In the genomic region with DNA sequence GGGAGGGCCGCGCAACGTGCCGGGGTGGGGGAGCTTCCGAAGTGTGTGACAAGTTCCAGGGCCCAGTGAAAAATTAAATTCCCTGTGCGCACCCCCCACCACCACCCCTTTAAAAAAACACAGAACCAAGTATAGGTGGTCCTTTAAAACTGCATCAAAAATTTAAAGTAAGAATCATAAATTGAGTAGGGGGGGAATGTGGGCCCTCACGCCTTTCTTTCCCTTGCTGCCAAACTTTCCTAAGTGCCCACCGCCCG, we compare ENCODE assay signal across 8 cellular contexts. TPM values are rescaled to one million over a fixed set of nuclear protein-coding genes. Genes with fewer than 3 reads are reported as not detected.
DNase-seq lines count a peak whose midpoint lies in the region; ATAC-seq and TF ChIP-seq lines count a peak whose summit lies in the region.

No MANE protein-coding gene starts in this region.

- DNase-seq in left ventricle myocardium inferior, result no peak
- DNase-seq in Right ventricle myocardium inferior (ENCODE audit: missing footprints), result no peak
- DNase-seq in astrocyte of the cerebellum (ENCODE audit: low read depth), result no peak
- DNase-seq in mesendoderm, result no peak
- DNase-seq in upper lobe of right lung, result no peak
- no peak for DNase-seq in epidermal melanocyte (ENCODE audit: insufficient read length, low spot score)
- DNase-seq in COLO829 (ENCODE audit: low spot score), result no peak
- DNase-seq in NCI-H1694 treated with DMSO at 0.1 percent for 48 hours (lab: John Stamatoyannopoulos, UW), result no peak

- H3K4me2 ChIP-seq in mesendoderm (ENCODE audit: low read length), result peak overlapping the region; percentile 70

- intact Hi-C loops in left ventricle myocardium inferior (cut with micrococcal nuclease) (loop anchor here (5.0 kb wide), 1 partner anchor 214 kb away; no protein-coding TSS in a partner anchor), Right ventricle myocardium inferior (cut with DNase I) (loop anchor here (1.0 to 10.0 kb wide), 6 partner anchors 217 to 1246 kb away; no protein-coding TSS in a partner anchor), upper lobe of right lung (cut with DNase I) (no loop called here)

- H3K56ac ChIP-seq in mesendoderm (ENCODE audit: low read length), result peak overlapping the region; percentile 96

- H3K9me3 ChIP-seq in left ventricle myocardium inferior (replicated peaks) (no peaks in the 10 kb centered on the region), upper lobe of right lung (no peaks in the 10 kb centered on the region)

- peak overlapping the region; percentile 85 for H3K9ac ChIP-seq in mesendoderm (ENCODE audit: low read length)

- in situ Hi-C loops in astrocyte of the cerebellum (cut with HindIII; ENCODE audit: low sequenced_read_pairs), result no loop called here

- H3K4me3 ChIP-seq in left ventricle myocardium inferior, result peak overlapping the region; percentile 73
- peak overlapping the region; percentile 84 for H3K4me3 ChIP-seq in astrocyte of the cerebellum (ENCODE audit: low read depth, low read length)
- H3K4me3 ChIP-seq in mesendoderm (ENCODE audit: low read length), result peak overlapping the region; percentile 62
- peak overlapping the region; percentile 66 for H3K4me3 ChIP-seq in upper lobe of right lung

- TF ChIP-seq CTCF in left ventricle myocardium inferior (IDR thresholded peaks at IDR 0.05; ENCODE audit: borderline replicate concordance) (no peak), astrocyte of the cerebellum (IDR thresholded peaks at IDR 0.05; ENCODE audit: low read depth, low read length, missing control alignments) (no peak), upper lobe of right lung (IDR thresholded peaks at IDR 0.05) (no peak)

- H3K4me1 ChIP-seq in left ventricle myocardium inferior, result peaks cover 69% of the 10 kb centered on the region
- no peaks in the 10 kb centered on the region for H3K4me1 ChIP-seq in mesendoderm (ENCODE audit: control insufficient read depth, low read depth, low read length)
- peaks cover 50% of the 10 kb centered on the region for H3K4me1 ChIP-seq in upper lobe of right lung

- no peak overlapping the region for H3K23ac ChIP-seq in mesendoderm (ENCODE audit: low read length)

- peaks cover 50% of the 10 kb centered on the region for H3K79me2 ChIP-seq in mesendoderm (ENCODE audit: control insufficient read depth, insufficient read depth, low read length)

- H3K36me3 ChIP-seq in left ventricle myocardium inferior, result no peaks in the 10 kb centered on the region
- no peaks in the 10 kb centered on the region for H3K36me3 ChIP-seq in mesendoderm (ENCODE audit: control insufficient read depth, insufficient read depth, low read length)
- no peaks in the 10 kb centered on the region for H3K36me3 ChIP-seq in upper lobe of right lung

- H4K5ac ChIP-seq in mesendoderm (ENCODE audit: low read length), result no peak overlapping the region

- H2BK120ac ChIP-seq in mesendoderm (ENCODE audit: low read depth, low read length), result no peak overlapping the region

- peak overlapping the region; percentile 87 for H3K27ac ChIP-seq in left ventricle myocardium inferior (replicated peaks)
- peak overlapping the region; percentile 91 for H3K27ac ChIP-seq in mesendoderm (ENCODE audit: low read depth, low read length)
- H3K27ac ChIP-seq in upper lobe of right lung, result no peak overlapping the region

- H3K18ac ChIP-seq in mesendoderm (ENCODE audit: low read length), result peak overlapping the region; percentile 99

- WGBS in mesendoderm (ENCODE audit: extremely low coverage, insufficient coverage, low lambda C conversion rate), result no CpG with 5 or more reads among the region's 9 CpGs

- H3K27me3 ChIP-seq in left ventricle myocardium inferior (ENCODE audit: low read depth) (peaks cover 99% of the 10 kb centered on the region), mesendoderm (ENCODE audit: insufficient read depth, low read length, poor library complexity) (no peaks in the 10 kb centered on the region), upper lobe of right lung (peaks cover 71% of the 10 kb centered on the region)

- H2BK15ac ChIP-seq in mesendoderm (replicated peaks; ENCODE audit: low read depth), result no peak overlapping the region

- H4K8ac ChIP-seq in mesendoderm (ENCODE audit: low read depth, low read length), result no peak overlapping the region

- H2BK5ac ChIP-seq in mesendoderm (ENCODE audit: low read length), result peak overlapping the region; percentile 67

- H2AK5ac ChIP-seq in mesendoderm (ENCODE audit: low read length), result peak overlapping the region; percentile 46

- ATAC-seq in Right ventricle myocardium inferior (no peak), upper lobe of right lung (no peak)

- peaks cover 4% of the 10 kb centered on the region for H3K79me1 ChIP-seq in mesendoderm (ENCODE audit: low read length)

- H3K4ac ChIP-seq in mesendoderm (ENCODE audit: low read depth, low read length), result peak overlapping the region; percentile 38

RNA-seq across cellular contexts. Expression of gene BCL11A, which starts 2.5 kb away (rescaled TPM):
- total RNA-seq in left ventricle myocardium inferior, result 27.1 TPM
- total RNA-seq in Right ventricle myocardium inferior, result 37.5 TPM
- polyA plus RNA-seq in mesendoderm (2013, experiment 1 of 2), result 45.5 TPM
- polyA plus RNA-seq in mesendoderm (2013, experiment 2 of 2), result 46.4 TPM
- 10.3 TPM for total RNA-seq in upper lobe of right lung
